ENCODE assay signal across 7 cellular contexts in genomic region chr10:24501312-24501711, GRCh38.
"Had no signal": no experiment of that assay in that cellular context is flagged by ENCODE, and none has a peak within 500 bp of the region (broad histone marks: within the 10 kb centered on the region; RNA-seq: fewer than 3 reads in every experiment).

No MANE protein-coding gene starts in this region.

- DNase-seq: H7, HFFc6, KBM-7 had no signal

- H3K4me3 Mint-ChIP-seq: GM23338, HFFc6, IgD-negative memory B cell had no signal

- ATAC-seq: GM23338, HCT116, HepG2 had no signal

- H3K9me3 Mint-ChIP-seq: GM23338, HFFc6, IgD-negative memory B cell had no signal

- H3K27ac Mint-ChIP-seq: GM23338, HFFc6, IgD-negative memory B cell had no signal
